In genomic region chr14:73738518-73739173, GRCh38 we compare ENCODE assay signal across 1 cellular context.
TF ChIP-seq lines count a peak whose summit lies in the region.

No MANE protein-coding gene starts in this region.

TF ChIP-seq in IMR-90, 13 proteins besides CTCF, POLR2A, EP300 and RAD21 (continued from another document):
- TF ChIP-seq ELK1 (IDR thresholded peaks at IDR 0.05; ENCODE audit: borderline replicate concordance, low read depth, low read length) (no peak), MXI1 (IDR thresholded peaks at IDR 0.05; ENCODE audit: borderline replicate concordance, low read depth, low read length) (no peak)
